In genomic region chr20:63499333-63499969, GRCh38 we compare ENCODE assay signal across 1 cellular context.
TF ChIP-seq lines count a peak whose summit lies in the region.

No MANE protein-coding gene starts in this region.

TF ChIP-seq in HepG2, 621 proteins besides CTCF, POLR2A, EP300 and RAD21:
- TF ChIP-seq ZNF780A (CRISPR knock-in tag; IDR thresholded peaks at IDR 0.05): no peak
- TF ChIP-seq ZNF891 (CRISPR knock-in tag; IDR thresholded peaks at IDR 0.05): no peak
- peak; percentile 4 for TF ChIP-seq HNRNPLL (IDR thresholded peaks at IDR 0.05; ENCODE audit: low read depth, low read length, poor library complexity, severe bottlenecking)
- peak; percentile 70 for TF ChIP-seq HNRNPK (IDR thresholded peaks at IDR 0.05; ENCODE audit: low read depth, low read length, poor library complexity, severe bottlenecking)
- TF ChIP-seq NPAS2 (CRISPR knock-in tag; IDR thresholded peaks at IDR 0.05; ENCODE audit: borderline replicate concordance): no peak
- TF ChIP-seq BHLHE40 (IDR thresholded peaks at IDR 0.05; ENCODE audit: low read length): peak; percentile 40; the same call in 1 of the 2 replicates
